20 cellular contexts compared by ENCODE assay signal in the genomic region with DNA sequence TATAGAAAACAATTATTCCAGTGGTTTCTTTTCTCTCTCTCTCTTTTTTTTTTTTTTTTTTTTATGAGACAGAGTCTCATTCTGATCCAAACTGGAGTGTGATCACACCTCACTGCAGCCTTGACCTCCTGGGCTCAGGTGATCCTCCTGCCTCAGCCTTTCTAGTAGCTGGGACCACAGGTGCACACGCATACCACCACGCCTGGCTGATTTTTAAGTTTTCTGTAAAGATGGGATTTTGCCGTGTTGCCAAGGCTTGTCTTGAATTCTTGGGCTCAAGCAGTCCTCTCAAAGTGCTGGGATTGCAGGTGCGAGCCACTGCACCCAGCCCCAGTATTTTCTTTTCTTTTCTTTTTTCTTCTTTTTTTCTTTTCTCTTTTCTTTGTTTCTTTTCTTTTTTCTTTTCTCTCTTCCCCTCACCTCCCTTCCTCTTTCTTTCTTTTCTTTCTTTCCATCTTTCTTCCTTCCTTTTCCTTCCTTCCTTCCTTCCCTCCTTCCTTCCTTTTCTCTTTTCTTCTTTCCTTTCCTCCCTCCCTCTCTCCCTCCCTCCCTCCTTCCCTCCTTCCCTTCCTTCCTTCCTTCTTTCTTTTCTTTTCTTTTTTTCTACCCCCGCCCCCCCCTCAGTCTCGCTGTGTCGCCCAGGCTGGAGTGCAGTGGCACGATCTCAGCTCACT.
DNase-seq lines count a peak whose midpoint lies in the region; TF ChIP-seq lines count a peak whose summit lies in the region.
"Had no signal": no experiment of that assay in that cellular context is flagged by ENCODE, and none has a peak within 500 bp of the region (broad histone marks: within the 10 kb centered on the region; RNA-seq: fewer than 3 reads in every experiment).

No MANE protein-coding gene starts in this region.

- intact Hi-C loops in Calu3 (cut with micrococcal nuclease; ENCODE audit: unreplicated experiment) = no loop called here
- intact Hi-C loops in dendritic cell treated with granulocyte-macrophage colony-stimulating factor and Interleukin-4, amounts not matched to agents 40 ng/mL and 50 ng/mL, for 4 days (cut with micrococcal nuclease) = no loop called here
- intact Hi-C loops in thyroid gland (cut with DNase I) = no loop called here

- H3K9ac ChIP-seq in Karpas-422 (ENCODE audit: low read length) = no peak overlapping the region
- H3K9ac ChIP-seq: GM23248 had no signal

- CTCF ChIA-PET in Calu3 (lab: Charles Lee) = no interaction called here

- H3K27me3 Mint-ChIP-seq in Calu3 (ENCODE audit: unreplicated experiment) = no peaks in the 10 kb centered on the region
- no peaks in the 10 kb centered on the region for H3K27me3 Mint-ChIP-seq in dendritic cell treated with granulocyte-macrophage colony-stimulating factor and Interleukin-4, amounts not matched to agents 40 ng/mL and 50 ng/mL, for 4 days

- TF ChIP-seq CTCF in Calu3 (IDR thresholded peaks at IDR 0.05; ENCODE audit: unreplicated experiment) (no peak), thyroid gland (IDR thresholded peaks at IDR 0.05) (no peak)

- peaks cover 84% of the 10 kb centered on the region for H3K36me3 Mint-ChIP-seq in Calu3 (ENCODE audit: insufficient read depth, unreplicated experiment)
- H3K36me3 Mint-ChIP-seq in dendritic cell treated with granulocyte-macrophage colony-stimulating factor and Interleukin-4, amounts not matched to agents 40 ng/mL and 50 ng/mL, for 4 days (ENCODE audit: low read depth) = peaks cover 16% of the 10 kb centered on the region

- H3K79me2 ChIP-seq in Karpas-422 (ENCODE audit: low read length) = peaks cover 7% of the 10 kb centered on the region; the same call in 1 of the 2 replicates

- no peaks in the 10 kb centered on the region for H3K9me2 ChIP-seq in Karpas-422 (replicated peaks; ENCODE audit: insufficient read depth, low read length)

- peaks cover 23% of the 10 kb centered on the region for H3K4me1 Mint-ChIP-seq in Calu3 (ENCODE audit: low read depth, unreplicated experiment)
- peaks cover 29% of the 10 kb centered on the region for H3K4me1 Mint-ChIP-seq in dendritic cell treated with granulocyte-macrophage colony-stimulating factor and Interleukin-4, amounts not matched to agents 40 ng/mL and 50 ng/mL, for 4 days (ENCODE audit: low read depth)

- H3K36me3 ChIP-seq in Karpas-422 (ENCODE audit: insufficient read depth, low read length) (peaks cover 10% of the 10 kb centered on the region), thyroid gland (peaks cover 0 to 12% of the 10 kb centered on the region in 2 donors)

- H3K27ac ChIP-seq in Karpas-422 (ENCODE audit: low read length) (peak overlapping the region; percentile 59), thyroid gland (peak overlapping the region; percentile 56 to 81 (median 57))
- H3K27ac ChIP-seq: GM23248 had no signal

- H3K9me3 ChIP-seq in Karpas-422 (ENCODE audit: low read length) = no peaks in the 10 kb centered on the region
- no peaks in the 10 kb centered on the region for H3K9me3 ChIP-seq in thyroid gland

- no peaks in the 10 kb centered on the region for H3K9me3 Mint-ChIP-seq in Calu3 (ENCODE audit: low read depth, unreplicated experiment)
- H3K9me3 Mint-ChIP-seq in dendritic cell treated with granulocyte-macrophage colony-stimulating factor and Interleukin-4, amounts not matched to agents 40 ng/mL and 50 ng/mL, for 4 days = no peaks in the 10 kb centered on the region
- H3K9me3 Mint-ChIP-seq: HFFc6 had no signal

- H3K27me3 ChIP-seq in Karpas-422 (ENCODE audit: low read length) (no peaks in the 10 kb centered on the region), thyroid gland (no peaks in the 10 kb centered on the region)

- H3K4me1 ChIP-seq in Karpas-422 (ENCODE audit: low read length) (peaks cover 57% of the 10 kb centered on the region), thyroid gland (peaks cover 26% of the 10 kb centered on the region in 2 donors)

- H3K27ac Mint-ChIP-seq in Calu3 (ENCODE audit: unreplicated experiment) = peak overlapping the region; percentile 22
- peak overlapping the region; percentile 30 for H3K27ac Mint-ChIP-seq in dendritic cell treated with granulocyte-macrophage colony-stimulating factor and Interleukin-4, amounts not matched to agents 40 ng/mL and 50 ng/mL, for 4 days
- H3K27ac Mint-ChIP-seq: CD14-positive monocyte had no signal

- no TSS peak for BruUV-seq in Calu3 (replicated peaks; lab: Mats Ljungman, UMichigan)

- DNase-seq in Calu3 = no peak
- no peak for DNase-seq in Karpas-422
- DNase-seq in thyroid gland = peak; percentile 58 to 67
- no peak for DNase-seq in anterior cingulate cortex (lab: John Stamatoyannopoulos, UW)
- no peak for DNase-seq in RPMI8226
- DNase-seq in nucleus accumbens (lab: John Stamatoyannopoulos, UW) = no peak
- DNase-seq: DMS 273 treated with DMSO at 0.1 percent for 48 hours, GM23248, HFFc6, KBM-7, NCI-H1436, NCI-H1930, NCI-H226, NCI-H524, NCI-H82, PC-3, SIG-M5 had no signal

- no peak for TF ChIP-seq POLR2A in thyroid gland (IDR thresholded peaks at IDR 0.05)

- H3K4me3 Mint-ChIP-seq in Calu3 (ENCODE audit: low read depth, unreplicated experiment) = no peak overlapping the region
- H3K4me3 Mint-ChIP-seq in dendritic cell treated with granulocyte-macrophage colony-stimulating factor and Interleukin-4, amounts not matched to agents 40 ng/mL and 50 ng/mL, for 4 days = no peak overlapping the region
- H3K4me3 Mint-ChIP-seq: CD14-positive monocyte, HFFc6 had no signal

- H3K4me3 ChIP-seq in Karpas-422 (ENCODE audit: low read length) = no peak overlapping the region
- no peak overlapping the region for H3K4me3 ChIP-seq in thyroid gland (replicated peaks in 1 of 3)
- H3K4me3 ChIP-seq: GM12878, GM23248 had no signal

- no peak overlapping the region for H3K4me2 ChIP-seq in Karpas-422 (ENCODE audit: low read depth, low read length, poor library complexity, severe bottlenecking)

- H2AFZ ChIP-seq in Karpas-422 (ENCODE audit: low read length) = no peak overlapping the region
- H2AFZ ChIP-seq: GM23248 had no signal

- no peaks in the 10 kb centered on the region for H4K20me1 ChIP-seq in Karpas-422 (ENCODE audit: insufficient read depth, low read depth, low read length)

- 76 to 80% methylated on average over 8 of the region's 8 CpGs for WGBS in thyroid gland, 2 donors

Comparison
In these comparisons a context has a peak if more than half of its experiments do, and no peak if none do; other contexts are left out.
1. DNase-seq: peak in thyroid gland (2 of 2); none in Calu3 (single experiment), Karpas-422 (single experiment), anterior cingulate cortex (0 of 58), RPMI8226 (single experiment) and nucleus accumbens (0 of 56).